Comparison of ENCODE assay signal across 18 cellular contexts in genomic region chr1:110281363-110282290, GRCh38.
DNase-seq lines count a peak whose midpoint lies in the region; ATAC-seq and TF ChIP-seq lines count a peak whose summit lies in the region.
"Had no signal": no experiment of that assay in that cellular context is flagged by ENCODE, and none has a peak within 500 bp of the region (broad histone marks: within the 10 kb centered on the region; RNA-seq: fewer than 3 reads in every experiment).

No MANE protein-coding gene starts in this region.

- peak overlapping the region; percentile 34 for H2AFZ ChIP-seq in parathyroid adenoma

- peaks cover 13% of the 10 kb centered on the region for H3K4me1 ChIP-seq in parathyroid adenoma
- H3K4me1 ChIP-seq: left lung, spleen, upper lobe of right lung had no signal

- no peaks in the 10 kb centered on the region for H3K27me3 ChIP-seq in parathyroid adenoma (ENCODE audit: control insufficient read depth, insufficient read depth, low read length)
- H3K27me3 ChIP-seq: left lung, spleen, upper lobe of right lung had no signal

- H3K79me2 ChIP-seq in parathyroid adenoma = no peaks in the 10 kb centered on the region

- no peak overlapping the region for H3K4me2 ChIP-seq in parathyroid adenoma (ENCODE audit: low read length)

- H3K9ac ChIP-seq in parathyroid adenoma = no peak overlapping the region

- H3K36me3 ChIP-seq in parathyroid adenoma (ENCODE audit: control insufficient read depth, insufficient read depth, low read length) = no peaks in the 10 kb centered on the region
- H3K36me3 ChIP-seq: left lung, spleen, upper lobe of right lung had no signal

- no peaks in the 10 kb centered on the region for H3K9me3 ChIP-seq in parathyroid adenoma (ENCODE audit: control insufficient read depth, low read length)
- H3K9me3 ChIP-seq: left lung, spleen, upper lobe of right lung had no signal

- no peak for TF ChIP-seq CTCF in parathyroid adenoma (IDR thresholded peaks at IDR 0.05)

- DNase-seq in NCI-H2227 (lab: John Stamatoyannopoulos, UW; ENCODE audit: unreplicated experiment) = peak; percentile 22
- no peak for DNase-seq in NCI-H2227 treated with DMSO at 0.1 percent for 48 hours (lab: John Stamatoyannopoulos, UW)
- peak; percentile 89 for DNase-seq in NCI-H1436 (lab: John Stamatoyannopoulos, UW)
- peak; percentile 87 for DNase-seq in NCI-H82 (lab: John Stamatoyannopoulos, UW)
- DNase-seq: amygdala; CD8-positive, alpha-beta memory T cell; GF-D8; HCEC 1CT; left lung; NCI-H1048; PC-3; spleen; stimulated activated naive B cell treated with anti-CD40 and anti-IgM and Interleukin-4, amounts not matched to agents 10 μg/mL and 1 μg/mL and 100 μg/mL, for 72 hours; upper lobe of right lung had no signal

- H3K27ac ChIP-seq in parathyroid adenoma = peak overlapping the region; percentile 52
- H3K27ac ChIP-seq: left lung, spleen, upper lobe of right lung had no signal

- ATAC-seq in GM19351 (IDR thresholded peaks at IDR 0.05; ENCODE audit: unreplicated experiment) = no peak
- no peak for ATAC-seq in GM18873 (IDR thresholded peaks at IDR 0.05; ENCODE audit: low FRiP score, unreplicated experiment)
- ATAC-seq in HG03457 (IDR thresholded peaks at IDR 0.05; ENCODE audit: unreplicated experiment) = no peak
- ATAC-seq: left lung; PC-3; stimulated activated naive B cell treated with anti-CD40 and anti-IgM and Interleukin-4, amounts not matched to agents 10 μg/mL and 1 μg/mL and 100 μg/mL, for 72 hours; upper lobe of right lung had no signal

- no peak overlapping the region for H3K4me3 ChIP-seq in parathyroid adenoma (ENCODE audit: low read depth, low read length)
- H3K4me3 ChIP-seq: left lung, spleen, upper lobe of right lung had no signal
